Comparison of ENCODE assay signal across 30 cellular contexts in genomic region chr1:85490270-85490669, GRCh38. TPM values are rescaled to one million over a fixed set of nuclear protein-coding genes. Genes with fewer than 3 reads are reported as not detected.
"Had no signal": no experiment of that assay in that cellular context is flagged by ENCODE, and none has a peak within 500 bp of the region (broad histone marks: within the 10 kb centered on the region; RNA-seq: fewer than 3 reads in every experiment).

No MANE protein-coding gene starts in this region.

- FAIRE-seq: frontal cortex had no signal

- H3K36me3 ChIP-seq: ascending aorta, breast epithelium, cardiac muscle cell had no signal

- ATAC-seq: activated CD4-positive, alpha-beta T cell treated with anti-CD3 and anti-CD28 coated beads for 36 hours; activated CD8-positive, alpha-beta T cell treated with anti-CD3 and anti-CD28 coated beads, Interleukin-2, amount 10 ng/mL, durations not matched to agents 7 days and 5 days; activated naive CD4-positive, alpha-beta T cell treated with anti-CD3 and anti-CD28 coated beads, Interleukin-2, amount 50 U/mL, for 72 hours; activated T-cell treated with anti-CD3 and anti-CD28 coated beads, Interleukin-2, amount 50 U/mL, for 72 hours; esophagus mucosa; T-helper 17 cell had no signal

- H3K9me3 ChIP-seq: ascending aorta, breast epithelium had no signal

- H3K4me1 ChIP-seq: ascending aorta, breast epithelium had no signal

- H3K27ac ChIP-seq: ascending aorta, breast epithelium, cardiac muscle cell, coronary artery, dorsolateral prefrontal cortex had no signal

- DNase-seq: activated CD4-positive, alpha-beta memory T cell treated with anti-CD3 and anti-CD28 coated beads for 36 hours; activated CD4-positive, alpha-beta T cell treated with anti-CD3 and anti-CD28 coated beads for 36 hours; activated CD4-positive, alpha-beta T cell treated with anti-CD3 and anti-CD28 coated beads, Interleukin-2, amount 10 ng/mL, durations not matched to agents 24 days and 14 days; activated CD4-positive, CD25-positive, alpha-beta regulatory T cell; activated CD4-positive, CD25-positive, alpha-beta regulatory T cell treated with anti-CD3 and anti-CD28 coated beads, Interleukin-2, amount 50 U/mL, for 72 hours; activated CD8-positive, alpha-beta memory T cell treated with anti-CD3 and anti-CD28 coated beads, Interleukin-2, amount 50 U/mL, for 48 hours; activated CD8-positive, alpha-beta T cell treated with anti-CD3 and anti-CD28 coated beads, Interleukin-2, amount 10 ng/mL, durations not matched to agents 7 days and 5 days; activated gamma-delta T cell; activated naive CD4-positive, alpha-beta T cell; activated naive CD4-positive, alpha-beta T cell treated with anti-CD3 and anti-CD28 coated beads, Interleukin-2, amount 10 ng/mL, durations not matched to agents 7 days and 5 days; activated naive CD8-positive, alpha-beta T cell treated with anti-CD3 and anti-CD28 coated beads, Interleukin-2, amount 10 ng/mL, durations not matched to agents 7 days and 5 days; activated T-cell treated with anti-CD3 and anti-CD28 coated beads for 4 hours; activated T-cell treated with anti-CD3 and anti-CD28 coated beads, Interleukin-2, amount 50 U/mL, for 24 hours; activated T-cell treated with anti-CD3 and anti-CD28 coated beads, Interleukin-2, amount 50 U/mL, for 72 hours; central memory CD4-positive, alpha-beta T cell; dorsolateral prefrontal cortex; effector memory CD4-positive, alpha-beta T cell; endodermal cell; foreskin fibroblast; head of caudate nucleus; T-helper 1 cell; T-helper 17 cell; T1000 had no signal

- H3K27me3 ChIP-seq: ascending aorta, breast epithelium, cardiac muscle cell, dorsolateral prefrontal cortex had no signal

- H3K4me3 ChIP-seq: ascending aorta, breast epithelium, cardiac muscle cell, coronary artery, dorsolateral prefrontal cortex had no signal

RNA-seq across cellular contexts. Expression of gene DDAH1, which starts 25.3 kb away (rescaled TPM):
- total RNA-seq: activated CD4-positive, alpha-beta memory T cell treated with anti-CD3 and anti-CD28 coated beads for 36 hours; activated CD4-positive, alpha-beta T cell treated with anti-CD3 and anti-CD28 coated beads, Interleukin-2, amount 10 ng/mL, durations not matched to agents 24 days and 14 days; activated naive CD4-positive, alpha-beta T cell treated with anti-CD3 and anti-CD28 coated beads, Interleukin-2, amount 50 U/mL, for 72 hours; activated naive CD8-positive, alpha-beta T cell treated with anti-CD3 and anti-CD28 coated beads, Interleukin-2, amount 10 ng/mL, durations not matched to agents 7 days and 5 days; T-helper 17 cell had no signal
